ENCODE assay signal across 13 cellular contexts in genomic region chr6:151822252-151823111, GRCh38. TPM values are rescaled to one million over a fixed set of nuclear protein-coding genes. Genes with fewer than 3 reads are reported as not detected.
A peak's percentile ranks its signal among the peaks of the same experiment; 100 is the strongest.
DNase-seq lines count a peak whose midpoint lies in the region; ATAC-seq and TF ChIP-seq lines count a peak whose summit lies in the region.
"Had no signal": no experiment of that assay in that cellular context is flagged by ENCODE, and none has a peak within 500 bp of the region (broad histone marks: within the 10 kb centered on the region; RNA-seq: fewer than 3 reads in every experiment).

No MANE protein-coding gene starts in this region.

- no peaks in the 10 kb centered on the region for H3K79me2 ChIP-seq in GM23338 (replicated peaks; ENCODE audit: insufficient read depth)

- H3K27me3 ChIP-seq in GM23338 (ENCODE audit: insufficient read depth) (no peaks in the 10 kb centered on the region), tibial artery (no peaks in the 10 kb centered on the region)

- H3K9me2 ChIP-seq in GM23338 (ENCODE audit: insufficient read depth), result peaks cover 6% of the 10 kb centered on the region; the same call in 1 of the 2 replicates

- no peak overlapping the region for H3K27ac ChIP-seq in GM23338 (ENCODE audit: low read depth)
- no peak overlapping the region for H3K27ac ChIP-seq in tibial artery

- ATAC-seq in GM19025 (IDR thresholded peaks at IDR 0.05; ENCODE audit: low read depth, unreplicated experiment) (peak; percentile 88), GM23338 (no peak), HG03354 (IDR thresholded peaks at IDR 0.05; ENCODE audit: poor library complexity, severe bottlenecking, unreplicated experiment) (peak; percentile 97)
- peak; percentile 96 to 98 for ATAC-seq in stimulated activated naive B cell treated with anti-CD40 and anti-IgM and Interleukin-4, amounts not matched to agents 10 μg/mL and 1 μg/mL and 100 μg/mL, for 72 hours (replicated peaks)
- ATAC-seq: activated CD8-positive, alpha-beta memory T cell treated with anti-CD3 and anti-CD28 coated beads, Interleukin-2, amount 10 ng/mL, durations not matched to agents 7 days and 5 days; stimulated activated naive CD8-positive, alpha-beta T cell treated with anti-CD3 and anti-CD28 coated beads, Interleukin-15, amount 100 ng/mL, for 72 hours had no signal

- no peaks in the 10 kb centered on the region for H3K9me3 ChIP-seq in tibial artery

- no peaks in the 10 kb centered on the region for H4K20me1 ChIP-seq in GM23338 (replicated peaks; ENCODE audit: insufficient read depth)

- no peaks in the 10 kb centered on the region for H3K36me3 Mint-ChIP-seq in GM23338 (ENCODE audit: low read depth)
- H3K36me3 Mint-ChIP-seq in stimulated activated naive B cell treated with anti-CD40 and anti-IgM and Interleukin-4, amounts not matched to agents 10 μg/mL and 1 μg/mL and 100 μg/mL, for 72 hours, result no peaks in the 10 kb centered on the region
- H3K36me3 Mint-ChIP-seq: activated CD8-positive, alpha-beta memory T cell treated with anti-CD3 and anti-CD28 coated beads, Interleukin-2, amount 10 ng/mL, durations not matched to agents 7 days and 5 days had no signal

- H3K36me3 ChIP-seq in GM23338 (ENCODE audit: insufficient read depth) (no peaks in the 10 kb centered on the region), tibial artery (no peaks in the 10 kb centered on the region)

- H3K4me3 ChIP-seq in GM23338 (no peak overlapping the region), tibial artery (no peak overlapping the region)

- no peak overlapping the region for H3K4me3 Mint-ChIP-seq in GM23338
- H3K4me3 Mint-ChIP-seq in stimulated activated naive B cell treated with anti-CD40 and anti-IgM and Interleukin-4, amounts not matched to agents 10 μg/mL and 1 μg/mL and 100 μg/mL, for 72 hours, result peak overlapping the region in 1 of 2 donors; percentile 35
- H3K4me3 Mint-ChIP-seq: activated CD8-positive, alpha-beta memory T cell treated with anti-CD3 and anti-CD28 coated beads, Interleukin-2, amount 10 ng/mL, durations not matched to agents 7 days and 5 days; neural crest cell; stimulated activated naive CD8-positive, alpha-beta T cell treated with anti-CD3 and anti-CD28 coated beads, Interleukin-15, amount 100 ng/mL, for 72 hours had no signal

- no peak overlapping the region for H3K27ac Mint-ChIP-seq in GM23338
- H3K27ac Mint-ChIP-seq in stimulated activated naive B cell treated with anti-CD40 and anti-IgM and Interleukin-4, amounts not matched to agents 10 μg/mL and 1 μg/mL and 100 μg/mL, for 72 hours, result no peak overlapping the region
- H3K27ac Mint-ChIP-seq: activated CD8-positive, alpha-beta memory T cell treated with anti-CD3 and anti-CD28 coated beads, Interleukin-2, amount 10 ng/mL, durations not matched to agents 7 days and 5 days; stimulated activated naive CD8-positive, alpha-beta T cell treated with anti-CD3 and anti-CD28 coated beads, Interleukin-15, amount 100 ng/mL, for 72 hours had no signal

- H3K9me3 Mint-ChIP-seq in GM23338, result no peaks in the 10 kb centered on the region
- peaks cover 2 to 3% of the 10 kb centered on the region in 2 donors for H3K9me3 Mint-ChIP-seq in stimulated activated naive B cell treated with anti-CD40 and anti-IgM and Interleukin-4, amounts not matched to agents 10 μg/mL and 1 μg/mL and 100 μg/mL, for 72 hours
- H3K9me3 Mint-ChIP-seq: stimulated activated naive CD8-positive, alpha-beta T cell treated with anti-CD3 and anti-CD28 coated beads, Interleukin-15, amount 100 ng/mL, for 72 hours had no signal

- no peaks in the 10 kb centered on the region for H3F3A ChIP-seq in GM23338 (replicated peaks; ENCODE audit: low read depth)

- H3K4me1 ChIP-seq in GM23338 (ENCODE audit: insufficient read depth) (no peaks in the 10 kb centered on the region), tibial artery (no peaks in the 10 kb centered on the region)

- intact Hi-C loops in tibial artery (cut with DNase I; ENCODE audit: low total_unique reads), result no loop called here

- TF ChIP-seq CTCF in GM23338 (conservative IDR thresholded peaks at IDR 0.05; ENCODE audit: low read depth in 2 of 2) (no peak), tibial artery (IDR thresholded peaks at IDR 0.05) (no peak)

- H3K4me1 Mint-ChIP-seq in GM23338, result no peaks in the 10 kb centered on the region
- peaks cover 7 to 9% of the 10 kb centered on the region in 2 donors for H3K4me1 Mint-ChIP-seq in stimulated activated naive B cell treated with anti-CD40 and anti-IgM and Interleukin-4, amounts not matched to agents 10 μg/mL and 1 μg/mL and 100 μg/mL, for 72 hours
- H3K4me1 Mint-ChIP-seq: activated CD8-positive, alpha-beta memory T cell treated with anti-CD3 and anti-CD28 coated beads, Interleukin-2, amount 10 ng/mL, durations not matched to agents 7 days and 5 days; neural crest cell; stimulated activated naive CD8-positive, alpha-beta T cell treated with anti-CD3 and anti-CD28 coated beads, Interleukin-15, amount 100 ng/mL, for 72 hours had no signal

- no peaks in the 10 kb centered on the region for H3K27me3 Mint-ChIP-seq in GM23338 (ENCODE audit: insufficient read depth, low read depth, poor library complexity)
- H3K27me3 Mint-ChIP-seq in stimulated activated naive B cell treated with anti-CD40 and anti-IgM and Interleukin-4, amounts not matched to agents 10 μg/mL and 1 μg/mL and 100 μg/mL, for 72 hours, result peaks cover 0 to 7% of the 10 kb centered on the region in 2 donors

- H2AFZ ChIP-seq in GM23338, result peak overlapping the region; percentile 34; the same call in 1 of the 2 replicates

- H3K4me2 ChIP-seq in GM23338, result no peak overlapping the region

- DNase-seq in GM23338 (ENCODE audit: low spot score) (no peak), NCI-H510A (lab: John Stamatoyannopoulos, UW) (no peak), tibial artery (no peak), A172 (ENCODE audit: low spot score) (no peak)
- DNase-seq in stimulated activated naive B cell treated with anti-CD40 and anti-IgM and Interleukin-4, amounts not matched to agents 10 μg/mL and 1 μg/mL and 100 μg/mL, for 72 hours, result peak; percentile 9
- DNase-seq: activated CD8-positive, alpha-beta memory T cell treated with anti-CD3 and anti-CD28 coated beads, Interleukin-2, amount 10 ng/mL, durations not matched to agents 7 days and 5 days; KBM-7; stimulated activated CD4-positive, alpha-beta T cell treated with anti-CD3 and anti-CD28 coated beads, Interleukin-15, amount 100 ng/mL, for 24 hours; stimulated activated naive CD8-positive, alpha-beta T cell treated with anti-CD3 and anti-CD28 coated beads, Interleukin-15, amount 100 ng/mL, for 72 hours; SW 1271 had no signal

TF ChIP-seq in GM23338, 12 proteins besides CTCF, POLR2A, EP300 and RAD21 (continues in another document):
- TF ChIP-seq ZNF331 (CRISPR knock-in tag; IDR thresholded peaks at IDR 0.05; ENCODE audit: low read depth) (no peak), STAT1 (IDR thresholded peaks at IDR 0.05; ENCODE audit: unreplicated experiment) (no peak), CREB1 (CRISPR knock-in tag; IDR thresholded peaks at IDR 0.05; ENCODE audit: low read depth) (no peak), ETS1 (IDR thresholded peaks at IDR 0.05) (no peak), EZH2phosphoT487 (IDR thresholded peaks at IDR 0.05; ENCODE audit: unreplicated experiment) (no peak)

RNA-seq across cellular contexts. Expression of gene ESR1, which starts 15.0 kb away (rescaled TPM):
- total RNA-seq in GM23338 (2014; rRNA removed; shearing (Covaris generic)), result 0.94 TPM in 1 of 2 replicates, not detected in the other
- 0.24 TPM in 1 of 2 replicates, not detected in the other for polyA plus RNA-seq in GM23338 (2016; fragmentation: Nextera tagmentation; extraction: Ambion mirVana)
- 0.02 TPM in 1 of 2 replicates, not detected in the other for total RNA-seq in A172 (2014; rRNA removed; shearing (Covaris generic))
- total RNA-seq: neural crest cell had no signal
